ENCODE assay signal across 8 cellular contexts in genomic region chr14:50040401-50040775, GRCh38.
DNase-seq lines count a peak whose midpoint lies in the region; ATAC-seq and TF ChIP-seq lines count a peak whose summit lies in the region.

No MANE protein-coding gene starts in this region.

- peaks cover 78% of the 10 kb centered on the region for H3K4me1 Mint-ChIP-seq in activated CD4-positive, alpha-beta T cell treated with anti-CD3 and anti-CD28 coated beads, Interleukin-2, amount 10 ng/mL, durations not matched to agents 7 days and 5 days
- peaks cover 76% of the 10 kb centered on the region for H3K4me1 Mint-ChIP-seq in stimulated activated effector memory CD8-positive, alpha-beta T cell treated with anti-CD3 and anti-CD28 coated beads, Interleukin-12 subunit alpha, Interleukin-12 subunit beta, amount 100 ng/mL, for 72 hours

- no peaks in the 10 kb centered on the region for H3K79me2 ChIP-seq in fibroblast of lung (ENCODE audit: control insufficient read depth, insufficient read depth, low read length)

- peaks cover 38% of the 10 kb centered on the region for H3K4me1 ChIP-seq in fibroblast of lung (ENCODE audit: control insufficient read depth, extremely low read depth, insufficient read depth, low read length)

- POLR2A ChIA-PET in activated CD4-positive, alpha-beta T cell treated with anti-CD3 and anti-CD28 coated beads, Interleukin-2, amount 10 ng/mL, durations not matched to agents 7 days and 5 days (lab: Charles Lee) = interaction anchor here (0.7 to 1.0 kb wide), 2 partner anchors 22 to 37 kb away, joined by 3 to 5 read pairs; no protein-coding TSS in a partner anchor

- H3K4me3 Mint-ChIP-seq in activated CD4-positive, alpha-beta T cell treated with anti-CD3 and anti-CD28 coated beads, Interleukin-2, amount 10 ng/mL, durations not matched to agents 7 days and 5 days = peak overlapping the region; percentile 64
- H3K4me3 Mint-ChIP-seq in stimulated activated effector memory CD8-positive, alpha-beta T cell treated with anti-CD3 and anti-CD28 coated beads, Interleukin-12 subunit alpha, Interleukin-12 subunit beta, amount 100 ng/mL, for 72 hours = peak overlapping the region; percentile 71

- H3K36me3 ChIP-seq in KOPT-K1 (ENCODE audit: insufficient read depth, low read length) (no peaks in the 10 kb centered on the region), fibroblast of lung (ENCODE audit: control insufficient read depth, insufficient read depth, low read length) (no peaks in the 10 kb centered on the region)

- peak overlapping the region; percentile 96 for H3K27ac Mint-ChIP-seq in activated CD4-positive, alpha-beta T cell treated with anti-CD3 and anti-CD28 coated beads, Interleukin-2, amount 10 ng/mL, durations not matched to agents 7 days and 5 days
- H3K27ac Mint-ChIP-seq in stimulated activated effector memory CD8-positive, alpha-beta T cell treated with anti-CD3 and anti-CD28 coated beads, Interleukin-12 subunit alpha, Interleukin-12 subunit beta, amount 100 ng/mL, for 72 hours = peak overlapping the region; percentile 95

- CTCF ChIA-PET in activated CD4-positive, alpha-beta T cell treated with anti-CD3 and anti-CD28 coated beads, Interleukin-2, amount 10 ng/mL, durations not matched to agents 7 days and 5 days (lab: Charles Lee) = interaction anchor here (0.6 to 6.0 kb wide), 4 partner anchors 15 to 179 kb away, joined by 3 to 30 read pairs (median 4); no protein-coding TSS in a partner anchor

- TF ChIP-seq CTCF in GM10266 (IDR thresholded peaks at IDR 0.05; ENCODE audit: control insufficient read depth, insufficient read depth, low read depth, missing control alignments) = no peak
- TF ChIP-seq CTCF in fibroblast of lung (conservative IDR thresholded peaks at IDR 0.05 in 1 of 2, IDR thresholded peaks at IDR 0.05 in 1 of 2; ENCODE audit: low read depth in 1 of 2, low read length in 2 of 2) = no peak

- H3K9ac ChIP-seq in fibroblast of lung (ENCODE audit: insufficient read depth, low read length) = no peak overlapping the region

- H2AFZ ChIP-seq in fibroblast of lung (ENCODE audit: low read length) = peak overlapping the region; percentile 56

- no peaks in the 10 kb centered on the region for H3K27me3 ChIP-seq in fibroblast of lung (ENCODE audit: control insufficient read depth, insufficient read depth, low read length)

- H3K4me3 ChIP-seq in fibroblast of lung (replicated peaks in 1 of 4; ENCODE audit: control extremely low read depth in 1 of 4, insufficient read depth in 1 of 4, low read depth in 3 of 4, low read length in 4 of 4) = no peak overlapping the region

- H3K27me3 Mint-ChIP-seq in activated CD4-positive, alpha-beta T cell treated with anti-CD3 and anti-CD28 coated beads, Interleukin-2, amount 10 ng/mL, durations not matched to agents 7 days and 5 days = no peaks in the 10 kb centered on the region

- H3K27ac ChIP-seq in KOPT-K1 (ENCODE audit: low read depth, low read length, poor library complexity, severe bottlenecking) (peak overlapping the region; percentile 52), fibroblast of lung (ENCODE audit: insufficient read depth, low read length) (peak overlapping the region; percentile 91)

- H3K9me3 ChIP-seq in KOPT-K1 (ENCODE audit: insufficient read depth, low read length, poor library complexity, severe bottlenecking) (no peaks in the 10 kb centered on the region), fibroblast of lung (ENCODE audit: control insufficient read depth, insufficient read depth, low read depth, low read length) (no peaks in the 10 kb centered on the region)

- peak; percentile 50 for ATAC-seq in stimulated activated effector memory CD8-positive, alpha-beta T cell treated with anti-CD3 and anti-CD28 coated beads, Interleukin-12 subunit alpha, Interleukin-12 subunit beta, amount 100 ng/mL, for 72 hours

- H3K36me3 Mint-ChIP-seq in activated CD4-positive, alpha-beta T cell treated with anti-CD3 and anti-CD28 coated beads, Interleukin-2, amount 10 ng/mL, durations not matched to agents 7 days and 5 days (ENCODE audit: low read depth) = peaks cover 54% of the 10 kb centered on the region
- peaks cover 48% of the 10 kb centered on the region for H3K36me3 Mint-ChIP-seq in stimulated activated effector memory CD8-positive, alpha-beta T cell treated with anti-CD3 and anti-CD28 coated beads, Interleukin-12 subunit alpha, Interleukin-12 subunit beta, amount 100 ng/mL, for 72 hours

- no peaks in the 10 kb centered on the region for H4K20me1 ChIP-seq in fibroblast of lung (ENCODE audit: control insufficient read depth, extremely low read depth, insufficient read depth, low read length)

- DNase-seq in GM10266 (ENCODE audit: extremely low spot score) (peak; percentile 44), fibroblast of lung (ENCODE audit: low read depth in 2 of 2) (peak; percentile 71 to 86), nucleus accumbens (lab: John Stamatoyannopoulos, UW) (no peak), COLO668 (lab: John Stamatoyannopoulos, UW; ENCODE audit: unreplicated experiment) (no peak), ecto neural progenitor cell (ENCODE audit: low spot score) (no peak)
- peak; percentile 56 for DNase-seq in activated CD4-positive, alpha-beta T cell treated with anti-CD3 and anti-CD28 coated beads, Interleukin-2, amount 10 ng/mL, durations not matched to agents 7 days and 5 days
- peak in 1 of 2 donors; percentile 71 for DNase-seq in stimulated activated effector memory CD8-positive, alpha-beta T cell treated with anti-CD3 and anti-CD28 coated beads, Interleukin-12 subunit alpha, Interleukin-12 subunit beta, amount 100 ng/mL, for 72 hours (ENCODE audit: low spot score in 2 of 2)

- H3K4me2 ChIP-seq in fibroblast of lung (ENCODE audit: extremely low read depth, insufficient read depth, low read length) = no peak overlapping the region

- no peaks in the 10 kb centered on the region for H3K9me3 Mint-ChIP-seq in activated CD4-positive, alpha-beta T cell treated with anti-CD3 and anti-CD28 coated beads, Interleukin-2, amount 10 ng/mL, durations not matched to agents 7 days and 5 days
- H3K9me3 Mint-ChIP-seq in stimulated activated effector memory CD8-positive, alpha-beta T cell treated with anti-CD3 and anti-CD28 coated beads, Interleukin-12 subunit alpha, Interleukin-12 subunit beta, amount 100 ng/mL, for 72 hours = no peaks in the 10 kb centered on the region

Comparison
In these comparisons a context has a peak if more than half of its experiments do, and no peak if none do; other contexts are left out.
1. DNase-seq: peak in GM10266 (single experiment), activated CD4-positive, alpha-beta T cell treated with anti-CD3 and anti-CD28 coated beads, Interleukin-2, amount 10 ng/mL, durations not matched to agents 7 days and 5 days (single experiment) and fibroblast of lung (2 of 2); none in nucleus accumbens (0 of 56), COLO668 (single experiment) and ecto neural progenitor cell (single experiment).